8 cellular contexts compared by ENCODE assay signal in the genomic region with DNA sequence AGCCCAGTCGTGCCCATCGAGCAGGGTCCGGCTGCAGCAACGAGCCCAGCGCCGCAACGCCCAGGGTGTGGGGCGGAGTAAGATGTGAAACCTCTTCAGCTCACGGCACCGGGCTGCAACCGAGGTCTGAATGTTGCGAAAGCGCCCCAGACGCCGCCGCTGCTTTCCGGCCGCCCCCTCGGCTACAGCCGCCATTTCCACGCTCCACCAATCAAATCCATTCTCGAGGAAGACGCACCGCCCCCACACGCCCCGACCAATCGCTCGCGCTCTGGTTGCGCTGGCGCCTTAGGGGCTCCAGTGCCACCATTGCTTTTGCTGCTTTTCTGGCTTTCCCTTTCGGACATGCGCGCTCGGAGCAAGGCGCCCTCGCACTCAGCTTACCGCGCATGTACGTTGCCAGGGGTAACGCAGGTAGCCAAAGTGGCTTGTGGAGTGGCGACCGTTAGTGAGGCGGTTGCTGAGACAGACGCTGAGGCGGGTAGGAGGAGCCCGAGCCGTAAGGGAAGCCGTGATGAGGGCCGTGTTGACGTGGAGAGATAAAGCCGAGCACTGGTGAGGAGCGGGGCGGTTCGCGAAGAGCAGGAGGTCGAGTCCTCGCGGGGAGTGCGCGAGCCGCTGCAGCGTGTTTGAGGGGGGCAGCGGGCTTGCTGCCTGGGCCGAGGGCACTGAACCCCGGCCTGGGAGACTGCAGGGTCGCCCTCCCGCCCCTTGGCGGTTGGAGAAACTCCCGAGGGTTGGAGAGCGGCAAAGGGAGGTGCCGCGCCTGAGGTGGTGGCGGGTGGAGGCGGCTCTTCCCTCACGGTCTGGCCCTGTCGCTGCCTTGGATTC. TPM values are rescaled to one million over a fixed set of nuclear protein-coding genes. Genes with fewer than 3 reads are reported as not detected.
DNase-seq lines count a peak whose midpoint lies in the region; ATAC-seq, FAIRE-seq and TF ChIP-seq lines count a peak whose summit lies in the region.

A gene with protein sequence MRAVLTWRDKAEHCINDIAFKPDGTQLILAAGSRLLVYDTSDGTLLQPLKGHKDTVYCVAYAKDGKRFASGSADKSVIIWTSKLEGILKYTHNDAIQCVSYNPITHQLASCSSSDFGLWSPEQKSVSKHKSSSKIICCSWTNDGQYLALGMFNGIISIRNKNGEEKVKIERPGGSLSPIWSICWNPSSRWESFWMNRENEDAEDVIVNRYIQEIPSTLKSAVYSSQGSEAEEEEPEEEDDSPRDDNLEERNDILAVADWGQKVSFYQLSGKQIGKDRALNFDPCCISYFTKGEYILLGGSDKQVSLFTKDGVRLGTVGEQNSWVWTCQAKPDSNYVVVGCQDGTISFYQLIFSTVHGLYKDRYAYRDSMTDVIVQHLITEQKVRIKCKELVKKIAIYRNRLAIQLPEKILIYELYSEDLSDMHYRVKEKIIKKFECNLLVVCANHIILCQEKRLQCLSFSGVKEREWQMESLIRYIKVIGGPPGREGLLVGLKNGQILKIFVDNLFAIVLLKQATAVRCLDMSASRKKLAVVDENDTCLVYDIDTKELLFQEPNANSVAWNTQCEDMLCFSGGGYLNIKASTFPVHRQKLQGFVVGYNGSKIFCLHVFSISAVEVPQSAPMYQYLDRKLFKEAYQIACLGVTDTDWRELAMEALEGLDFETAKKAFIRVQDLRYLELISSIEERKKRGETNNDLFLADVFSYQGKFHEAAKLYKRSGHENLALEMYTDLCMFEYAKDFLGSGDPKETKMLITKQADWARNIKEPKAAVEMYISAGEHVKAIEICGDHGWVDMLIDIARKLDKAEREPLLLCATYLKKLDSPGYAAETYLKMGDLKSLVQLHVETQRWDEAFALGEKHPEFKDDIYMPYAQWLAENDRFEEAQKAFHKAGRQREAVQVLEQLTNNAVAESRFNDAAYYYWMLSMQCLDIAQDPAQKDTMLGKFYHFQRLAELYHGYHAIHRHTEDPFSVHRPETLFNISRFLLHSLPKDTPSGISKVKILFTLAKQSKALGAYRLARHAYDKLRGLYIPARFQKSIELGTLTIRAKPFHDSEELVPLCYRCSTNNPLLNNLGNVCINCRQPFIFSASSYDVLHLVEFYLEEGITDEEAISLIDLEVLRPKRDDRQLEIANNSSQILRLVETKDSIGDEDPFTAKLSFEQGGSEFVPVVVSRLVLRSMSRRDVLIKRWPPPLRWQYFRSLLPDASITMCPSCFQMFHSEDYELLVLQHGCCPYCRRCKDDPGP (plus strand): TSS at position 408 of the 831 bp plus-strand sequence. CDS start 107 bp downstream, at position 515.
A gene (minus strand): TSS at position 132 of the 831 bp plus-strand sequence. CDS start 115 bp downstream, at position 17.

- DNase-seq in ELF-1 (ENCODE audit: low read depth, low spot score) (peak; percentile 100), H54 (ENCODE audit: insufficient read length, low spot score) (peak; percentile 97), fibroblast of mammary gland (ENCODE audit: low read depth) (peak; percentile 99)
- DNase-seq in activated T-helper 9 cell treated with anti-CD3 and anti-CD28 coated beads, Interleukin-2, amount 50 U/mL, for 16 hours (ENCODE audit: low read depth), result peak; percentile 97
- peak; percentile 92 to 99 (median 99) for DNase-seq in naive thymus-derived CD8-positive, alpha-beta T cell
- DNase-seq in stimulated activated naive CD4-positive, alpha-beta T cell (lab: John Stamatoyannopoulos, UW), result peak; percentile 96 to 100 (median 99)

- peak; percentile 98 for FAIRE-seq in H54 (lab: Jason Lieb, UNC)

- H3K9me3 Mint-ChIP-seq in naive thymus-derived CD8-positive, alpha-beta T cell, result peaks cover 0 to 2% (median 0%) of the 10 kb centered on the region in 9 donors

- no peaks in the 10 kb centered on the region for H3K27me3 ChIP-seq in Loucy (ENCODE audit: insufficient read depth, low read length, poor library complexity, severe bottlenecking)

- POLR2A ChIA-PET in naive thymus-derived CD8-positive, alpha-beta T cell (lab: Charles Lee), result interaction anchor here (0.6 to 3.9 kb wide), 13 partner anchors 8 to 823 kb away, joined by 3 to 34 read pairs (median 5); a partner anchor contains a TSS

- H3K79me2 ChIP-seq in Loucy (ENCODE audit: insufficient read depth, low read length), result peaks cover 72% of the 10 kb centered on the region

- H3K27me3 Mint-ChIP-seq in naive thymus-derived CD8-positive, alpha-beta T cell, result no peaks in the 10 kb centered on the region

- peak within 1 kb of the TSS; percentile 95 to 99 (median 98) for H3K27ac Mint-ChIP-seq in naive thymus-derived CD8-positive, alpha-beta T cell

- no peaks in the 10 kb centered on the region for H3K9me2 ChIP-seq in Loucy (replicated peaks; ENCODE audit: low read depth, low read length)

- TF ChIP-seq POLR2A in H54 (IDR thresholded peaks at IDR 0.05; ENCODE audit: low read depth, low read length) (peak; percentile 97), Raji (IDR thresholded peaks at IDR 0.05; ENCODE audit: insufficient read depth, low read depth, low read length) (peak; percentile 95)

- peaks cover 75% of the 10 kb centered on the region for H3K4me1 ChIP-seq in Loucy (ENCODE audit: insufficient read depth, low read length, poor library complexity, severe bottlenecking)

- ATAC-seq in naive thymus-derived CD8-positive, alpha-beta T cell, result peak; percentile 87 to 88

- H3K36me3 ChIP-seq in Loucy (ENCODE audit: insufficient read depth, low read length), result no peaks in the 10 kb centered on the region

- H3K4me3 ChIP-seq in Loucy (ENCODE audit: low read length, poor library complexity, severe bottlenecking), result peak within 1 kb of the TSS; percentile 76
- peak within 1 kb of the TSS; percentile 98 for H3K4me3 ChIP-seq in fibroblast of mammary gland (ENCODE audit: control insufficient read depth, low read depth, low read length)

- H3K4me1 Mint-ChIP-seq in naive thymus-derived CD8-positive, alpha-beta T cell, result peaks cover 30 to 84% (median 66%) of the 10 kb centered on the region in 4 donors

- no peaks in the 10 kb centered on the region for H3K9me3 ChIP-seq in Loucy (ENCODE audit: insufficient read depth, low read depth, low read length)

- H3F3A ChIP-seq in Loucy (ENCODE audit: low read depth), result no peaks in the 10 kb centered on the region

- peaks cover 0 to 29% (median 6%) of the 10 kb centered on the region in 3 donors for H3K36me3 Mint-ChIP-seq in naive thymus-derived CD8-positive, alpha-beta T cell

- peak within 1 kb of the TSS; percentile 90 to 99 (median 96) for H3K4me3 Mint-ChIP-seq in naive thymus-derived CD8-positive, alpha-beta T cell

- peak within 1 kb of the TSS; percentile 84 for H3K9ac ChIP-seq in Loucy (ENCODE audit: low read depth, low read length, poor library complexity, severe bottlenecking)

- H2AFZ ChIP-seq in Loucy (ENCODE audit: low read length), result peak within 1 kb of the TSS; percentile 85

- H4K20me1 ChIP-seq in Loucy (ENCODE audit: insufficient read depth, low read length, poor library complexity, severe bottlenecking), result peaks cover 10% of the 10 kb centered on the region

- TF ChIP-seq CTCF in Loucy (conservative IDR thresholded peaks at IDR 0.05; ENCODE audit: low read length) (no peak), fibroblast of mammary gland (conservative IDR thresholded peaks at IDR 0.05; ENCODE audit: control insufficient read depth, insufficient read depth, low read depth, low read length) (no peak)

- peak within 1 kb of the TSS; percentile 84 for H3K4me2 ChIP-seq in Loucy (ENCODE audit: low read depth, low read length, poor library complexity, severe bottlenecking)

RNA-seq across cellular contexts. Expression of the first gene that starts in this region (rescaled TPM):
- total RNA-seq in naive thymus-derived CD8-positive, alpha-beta T cell, result 10 to 100 TPM; 22.9 to 25.2 TPM
- polyA plus RNA-seq in naive thymus-derived CD8-positive, alpha-beta T cell, result 1 to 10 TPM; 3.3 to 6.5 (median 3.5) TPM

RNA-seq across cellular contexts. Expression of the second gene that starts in this region (rescaled TPM):
- total RNA-seq in naive thymus-derived CD8-positive, alpha-beta T cell, result 10 to 100 TPM; 58.2 to 61.1 TPM
- polyA plus RNA-seq in naive thymus-derived CD8-positive, alpha-beta T cell, result 10 to 100 TPM; 33.6 to 40.0 (median 35.9) TPM

Comparison
In these comparisons a context has a peak if more than half of its experiments do, and no peak if none do; other contexts are left out.
1. Peak in every context shown above with its lines: DNase-seq, ATAC-seq and H3K4me3 ChIP-seq.